Comparison of ENCODE assay signal across 1 cellular context in the genomic region with DNA sequence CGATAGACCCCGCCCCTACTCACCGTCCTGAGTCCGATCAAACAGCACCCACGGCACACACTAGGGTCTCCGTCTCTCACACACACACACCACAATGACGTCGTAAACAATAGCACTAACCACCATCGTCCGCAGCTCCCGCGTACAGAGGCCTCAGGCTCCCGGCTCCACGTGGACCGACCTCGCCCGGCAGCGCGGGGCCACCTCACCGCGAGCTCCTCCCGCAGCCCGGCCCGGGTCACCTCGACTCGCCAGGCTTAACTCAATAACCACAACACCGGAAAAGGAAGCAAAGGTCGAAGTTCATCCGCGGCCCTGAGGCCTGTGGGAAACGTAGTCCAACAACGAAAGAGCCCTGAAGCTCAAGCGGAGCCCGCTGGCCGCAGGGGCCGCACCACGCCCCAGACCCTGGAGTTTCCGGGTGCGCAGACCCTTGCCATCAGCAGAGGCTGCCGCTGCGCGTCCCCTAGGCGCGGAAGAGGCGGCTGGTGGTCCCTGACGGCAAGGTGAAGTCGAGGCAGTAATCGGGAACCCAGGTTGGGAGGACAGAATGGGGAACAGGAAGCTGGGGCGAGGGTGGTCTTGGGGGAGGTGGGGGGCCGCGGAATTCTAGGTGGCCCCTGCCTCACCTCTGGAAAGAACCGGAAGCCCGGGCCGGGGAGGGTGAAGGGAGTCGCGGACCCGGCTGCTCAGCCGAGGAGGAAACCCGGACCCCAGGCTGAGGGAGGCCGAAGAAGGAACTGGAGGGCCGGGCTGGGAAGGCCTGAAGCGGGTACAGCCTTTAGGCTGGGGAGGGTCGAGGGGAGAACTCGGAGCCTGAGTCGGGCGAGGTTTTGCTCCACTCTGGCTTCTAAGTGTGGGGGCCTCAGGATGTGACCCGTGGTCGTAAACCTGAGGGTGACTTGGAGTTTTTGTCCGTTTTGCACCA.
TF ChIP-seq lines count a peak whose summit lies in the region.

A gene (minus strand): TSS at position 273 of the 928 bp plus-strand sequence. CDS start 946 bp downstream, outside the sequence.

TF ChIP-seq in GM12878, 131 proteins besides CTCF, POLR2A, EP300 and RAD21 (continued from another document and continues in another):
- TF ChIP-seq KDM1A (IDR thresholded peaks at IDR 0.05; ENCODE audit: borderline replicate concordance) (no peak), FOS (IDR thresholded peaks at IDR 0.05; ENCODE audit: borderline replicate concordance, extremely low read depth, insufficient read length) (no peak), STAT3 (IDR thresholded peaks at IDR 0.05; ENCODE audit: low read depth, low read length) (no peak), POU2F2 (IDR thresholded peaks at IDR 0.05; ENCODE audit: borderline replicate concordance, low read depth, low read length) (peak; percentile 61; the same call in 2 of the 3 replicates), KLF5 (IDR thresholded peaks at IDR 0.05; ENCODE audit: partially characterized antibody) (peak; percentile 89), BCL11A (IDR thresholded peaks at IDR 0.05; ENCODE audit: low read depth, low read length) (no peak), CBFB (IDR thresholded peaks at IDR 0.05; ENCODE audit: low read depth) (peak; percentile 91), ZZZ3 (IDR thresholded peaks at IDR 0.05; ENCODE audit: control insufficient read depth, insufficient read length, low read depth) (no peak), CEBPB (IDR thresholded peaks at IDR 0.05; ENCODE audit: borderline replicate concordance in 1 of 2, low read depth in 2 of 2, low read length in 2 of 2) (no peak), EZH2 (IDR thresholded peaks at IDR 0.05; ENCODE audit: borderline replicate concordance, control insufficient read depth, low read depth, low read length) (no peak), RAD51 (IDR thresholded peaks at IDR 0.05) (no peak), NFIC (IDR thresholded peaks at IDR 0.05; ENCODE audit: low read depth, low read length) (no peak)
- TF ChIP-seq, protein P1, sequence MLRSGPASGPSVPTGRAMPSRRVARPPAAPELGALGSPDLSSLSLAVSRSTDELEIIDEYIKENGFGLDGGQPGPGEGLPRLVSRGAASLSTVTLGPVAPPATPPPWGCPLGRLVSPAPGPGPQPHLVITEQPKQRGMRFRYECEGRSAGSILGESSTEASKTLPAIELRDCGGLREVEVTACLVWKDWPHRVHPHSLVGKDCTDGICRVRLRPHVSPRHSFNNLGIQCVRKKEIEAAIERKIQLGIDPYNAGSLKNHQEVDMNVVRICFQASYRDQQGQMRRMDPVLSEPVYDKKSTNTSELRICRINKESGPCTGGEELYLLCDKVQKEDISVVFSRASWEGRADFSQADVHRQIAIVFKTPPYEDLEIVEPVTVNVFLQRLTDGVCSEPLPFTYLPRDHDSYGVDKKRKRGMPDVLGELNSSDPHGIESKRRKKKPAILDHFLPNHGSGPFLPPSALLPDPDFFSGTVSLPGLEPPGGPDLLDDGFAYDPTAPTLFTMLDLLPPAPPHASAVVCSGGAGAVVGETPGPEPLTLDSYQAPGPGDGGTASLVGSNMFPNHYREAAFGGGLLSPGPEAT (IDR thresholded peaks at IDR 0.05; ENCODE audit: low read depth) = 0 out of 2 replicates have a peak, but pooled peaks have one; percentile 18
- TF ChIP-seq, protein P2, sequence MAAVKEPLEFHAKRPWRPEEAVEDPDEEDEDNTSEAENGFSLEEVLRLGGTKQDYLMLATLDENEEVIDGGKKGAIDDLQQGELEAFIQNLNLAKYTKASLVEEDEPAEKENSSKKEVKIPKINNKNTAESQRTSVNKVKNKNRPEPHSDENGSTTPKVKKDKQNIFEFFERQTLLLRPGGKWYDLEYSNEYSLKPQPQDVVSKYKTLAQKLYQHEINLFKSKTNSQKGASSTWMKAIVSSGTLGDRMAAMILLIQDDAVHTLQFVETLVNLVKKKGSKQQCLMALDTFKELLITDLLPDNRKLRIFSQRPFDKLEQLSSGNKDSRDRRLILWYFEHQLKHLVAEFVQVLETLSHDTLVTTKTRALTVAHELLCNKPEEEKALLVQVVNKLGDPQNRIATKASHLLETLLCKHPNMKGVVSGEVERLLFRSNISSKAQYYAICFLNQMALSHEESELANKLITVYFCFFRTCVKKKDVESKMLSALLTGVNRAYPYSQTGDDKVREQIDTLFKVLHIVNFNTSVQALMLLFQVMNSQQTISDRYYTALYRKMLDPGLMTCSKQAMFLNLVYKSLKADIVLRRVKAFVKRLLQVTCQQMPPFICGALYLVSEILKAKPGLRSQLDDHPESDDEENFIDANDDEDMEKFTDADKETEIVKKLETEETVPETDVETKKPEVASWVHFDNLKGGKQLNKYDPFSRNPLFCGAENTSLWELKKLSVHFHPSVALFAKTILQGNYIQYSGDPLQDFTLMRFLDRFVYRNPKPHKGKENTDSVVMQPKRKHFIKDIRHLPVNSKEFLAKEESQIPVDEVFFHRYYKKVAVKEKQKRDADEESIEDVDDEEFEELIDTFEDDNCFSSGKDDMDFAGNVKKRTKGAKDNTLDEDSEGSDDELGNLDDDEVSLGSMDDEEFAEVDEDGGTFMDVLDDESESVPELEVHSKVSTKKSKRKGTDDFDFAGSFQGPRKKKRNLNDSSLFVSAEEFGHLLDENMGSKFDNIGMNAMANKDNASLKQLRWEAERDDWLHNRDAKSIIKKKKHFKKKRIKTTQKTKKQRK (IDR thresholded peaks at IDR 0.05; ENCODE audit: low read depth, low read length) = no peak
- TF ChIP-seq, protein P3, sequence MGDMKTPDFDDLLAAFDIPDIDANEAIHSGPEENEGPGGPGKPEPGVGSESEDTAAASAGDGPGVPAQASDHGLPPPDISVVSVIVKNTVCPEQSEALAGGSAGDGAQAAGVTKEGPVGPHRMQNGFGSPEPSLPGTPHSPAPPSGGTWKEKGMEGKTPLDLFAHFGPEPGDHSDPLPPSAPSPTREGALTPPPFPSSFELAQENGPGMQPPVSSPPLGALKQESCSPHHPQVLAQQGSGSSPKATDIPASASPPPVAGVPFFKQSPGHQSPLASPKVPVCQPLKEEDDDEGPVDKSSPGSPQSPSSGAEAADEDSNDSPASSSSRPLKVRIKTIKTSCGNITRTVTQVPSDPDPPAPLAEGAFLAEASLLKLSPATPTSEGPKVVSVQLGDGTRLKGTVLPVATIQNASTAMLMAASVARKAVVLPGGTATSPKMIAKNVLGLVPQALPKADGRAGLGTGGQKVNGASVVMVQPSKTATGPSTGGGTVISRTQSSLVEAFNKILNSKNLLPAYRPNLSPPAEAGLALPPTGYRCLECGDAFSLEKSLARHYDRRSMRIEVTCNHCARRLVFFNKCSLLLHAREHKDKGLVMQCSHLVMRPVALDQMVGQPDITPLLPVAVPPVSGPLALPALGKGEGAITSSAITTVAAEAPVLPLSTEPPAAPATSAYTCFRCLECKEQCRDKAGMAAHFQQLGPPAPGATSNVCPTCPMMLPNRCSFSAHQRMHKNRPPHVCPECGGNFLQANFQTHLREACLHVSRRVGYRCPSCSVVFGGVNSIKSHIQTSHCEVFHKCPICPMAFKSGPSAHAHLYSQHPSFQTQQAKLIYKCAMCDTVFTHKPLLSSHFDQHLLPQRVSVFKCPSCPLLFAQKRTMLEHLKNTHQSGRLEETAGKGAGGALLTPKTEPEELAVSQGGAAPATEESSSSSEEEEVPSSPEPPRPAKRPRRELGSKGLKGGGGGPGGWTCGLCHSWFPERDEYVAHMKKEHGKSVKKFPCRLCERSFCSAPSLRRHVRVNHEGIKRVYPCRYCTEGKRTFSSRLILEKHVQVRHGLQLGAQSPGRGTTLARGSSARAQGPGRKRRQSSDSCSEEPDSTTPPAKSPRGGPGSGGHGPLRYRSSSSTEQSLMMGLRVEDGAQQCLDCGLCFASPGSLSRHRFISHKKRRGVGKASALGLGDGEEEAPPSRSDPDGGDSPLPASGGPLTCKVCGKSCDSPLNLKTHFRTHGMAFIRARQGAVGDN (IDR thresholded peaks at IDR 0.05) = peak; percentile 75
- TF ChIP-seq, protein P4, sequence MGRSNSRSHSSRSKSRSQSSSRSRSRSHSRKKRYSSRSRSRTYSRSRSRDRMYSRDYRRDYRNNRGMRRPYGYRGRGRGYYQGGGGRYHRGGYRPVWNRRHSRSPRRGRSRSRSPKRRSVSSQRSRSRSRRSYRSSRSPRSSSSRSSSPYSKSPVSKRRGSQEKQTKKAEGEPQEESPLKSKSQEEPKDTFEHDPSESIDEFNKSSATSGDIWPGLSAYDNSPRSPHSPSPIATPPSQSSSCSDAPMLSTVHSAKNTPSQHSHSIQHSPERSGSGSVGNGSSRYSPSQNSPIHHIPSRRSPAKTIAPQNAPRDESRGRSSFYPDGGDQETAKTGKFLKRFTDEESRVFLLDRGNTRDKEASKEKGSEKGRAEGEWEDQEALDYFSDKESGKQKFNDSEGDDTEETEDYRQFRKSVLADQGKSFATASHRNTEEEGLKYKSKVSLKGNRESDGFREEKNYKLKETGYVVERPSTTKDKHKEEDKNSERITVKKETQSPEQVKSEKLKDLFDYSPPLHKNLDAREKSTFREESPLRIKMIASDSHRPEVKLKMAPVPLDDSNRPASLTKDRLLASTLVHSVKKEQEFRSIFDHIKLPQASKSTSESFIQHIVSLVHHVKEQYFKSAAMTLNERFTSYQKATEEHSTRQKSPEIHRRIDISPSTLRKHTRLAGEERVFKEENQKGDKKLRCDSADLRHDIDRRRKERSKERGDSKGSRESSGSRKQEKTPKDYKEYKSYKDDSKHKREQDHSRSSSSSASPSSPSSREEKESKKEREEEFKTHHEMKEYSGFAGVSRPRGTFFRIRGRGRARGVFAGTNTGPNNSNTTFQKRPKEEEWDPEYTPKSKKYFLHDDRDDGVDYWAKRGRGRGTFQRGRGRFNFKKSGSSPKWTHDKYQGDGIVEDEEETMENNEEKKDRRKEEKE (IDR thresholded peaks at IDR 0.05) = no peak
- TF ChIP-seq, protein P5, sequence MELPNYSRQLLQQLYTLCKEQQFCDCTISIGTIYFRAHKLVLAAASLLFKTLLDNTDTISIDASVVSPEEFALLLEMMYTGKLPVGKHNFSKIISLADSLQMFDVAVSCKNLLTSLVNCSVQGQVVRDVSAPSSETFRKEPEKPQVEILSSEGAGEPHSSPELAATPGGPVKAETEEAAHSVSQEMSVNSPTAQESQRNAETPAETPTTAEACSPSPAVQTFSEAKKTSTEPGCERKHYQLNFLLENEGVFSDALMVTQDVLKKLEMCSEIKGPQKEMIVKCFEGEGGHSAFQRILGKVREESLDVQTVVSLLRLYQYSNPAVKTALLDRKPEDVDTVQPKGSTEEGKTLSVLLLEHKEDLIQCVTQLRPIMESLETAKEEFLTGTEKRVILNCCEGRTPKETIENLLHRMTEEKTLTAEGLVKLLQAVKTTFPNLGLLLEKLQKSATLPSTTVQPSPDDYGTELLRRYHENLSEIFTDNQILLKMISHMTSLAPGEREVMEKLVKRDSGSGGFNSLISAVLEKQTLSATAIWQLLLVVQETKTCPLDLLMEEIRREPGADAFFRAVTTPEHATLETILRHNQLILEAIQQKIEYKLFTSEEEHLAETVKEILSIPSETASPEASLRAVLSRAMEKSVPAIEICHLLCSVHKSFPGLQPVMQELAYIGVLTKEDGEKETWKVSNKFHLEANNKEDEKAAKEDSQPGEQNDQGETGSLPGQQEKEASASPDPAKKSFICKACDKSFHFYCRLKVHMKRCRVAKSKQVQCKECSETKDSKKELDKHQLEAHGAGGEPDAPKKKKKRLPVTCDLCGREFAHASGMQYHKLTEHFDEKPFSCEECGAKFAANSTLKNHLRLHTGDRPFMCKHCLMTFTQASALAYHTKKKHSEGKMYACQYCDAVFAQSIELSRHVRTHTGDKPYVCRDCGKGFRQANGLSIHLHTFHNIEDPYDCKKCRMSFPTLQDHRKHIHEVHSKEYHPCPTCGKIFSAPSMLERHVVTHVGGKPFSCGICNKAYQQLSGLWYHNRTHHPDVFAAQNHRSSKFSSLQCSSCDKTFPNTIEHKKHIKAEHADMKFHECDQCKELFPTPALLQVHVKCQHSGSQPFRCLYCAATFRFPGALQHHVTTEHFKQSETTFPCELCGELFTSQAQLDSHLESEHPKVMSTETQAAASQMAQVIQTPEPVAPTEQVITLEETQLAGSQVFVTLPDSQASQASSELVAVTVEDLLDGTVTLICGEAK (IDR thresholded peaks at IDR 0.05; ENCODE audit: borderline replicate concordance) = peak; percentile 94
- TF ChIP-seq, protein P6, sequence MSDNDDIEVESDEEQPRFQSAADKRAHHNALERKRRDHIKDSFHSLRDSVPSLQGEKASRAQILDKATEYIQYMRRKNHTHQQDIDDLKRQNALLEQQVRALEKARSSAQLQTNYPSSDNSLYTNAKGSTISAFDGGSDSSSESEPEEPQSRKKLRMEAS (IDR thresholded peaks at IDR 0.05; ENCODE audit: low read depth, low read length) = peak; percentile 95
- TF ChIP-seq, protein P7, sequence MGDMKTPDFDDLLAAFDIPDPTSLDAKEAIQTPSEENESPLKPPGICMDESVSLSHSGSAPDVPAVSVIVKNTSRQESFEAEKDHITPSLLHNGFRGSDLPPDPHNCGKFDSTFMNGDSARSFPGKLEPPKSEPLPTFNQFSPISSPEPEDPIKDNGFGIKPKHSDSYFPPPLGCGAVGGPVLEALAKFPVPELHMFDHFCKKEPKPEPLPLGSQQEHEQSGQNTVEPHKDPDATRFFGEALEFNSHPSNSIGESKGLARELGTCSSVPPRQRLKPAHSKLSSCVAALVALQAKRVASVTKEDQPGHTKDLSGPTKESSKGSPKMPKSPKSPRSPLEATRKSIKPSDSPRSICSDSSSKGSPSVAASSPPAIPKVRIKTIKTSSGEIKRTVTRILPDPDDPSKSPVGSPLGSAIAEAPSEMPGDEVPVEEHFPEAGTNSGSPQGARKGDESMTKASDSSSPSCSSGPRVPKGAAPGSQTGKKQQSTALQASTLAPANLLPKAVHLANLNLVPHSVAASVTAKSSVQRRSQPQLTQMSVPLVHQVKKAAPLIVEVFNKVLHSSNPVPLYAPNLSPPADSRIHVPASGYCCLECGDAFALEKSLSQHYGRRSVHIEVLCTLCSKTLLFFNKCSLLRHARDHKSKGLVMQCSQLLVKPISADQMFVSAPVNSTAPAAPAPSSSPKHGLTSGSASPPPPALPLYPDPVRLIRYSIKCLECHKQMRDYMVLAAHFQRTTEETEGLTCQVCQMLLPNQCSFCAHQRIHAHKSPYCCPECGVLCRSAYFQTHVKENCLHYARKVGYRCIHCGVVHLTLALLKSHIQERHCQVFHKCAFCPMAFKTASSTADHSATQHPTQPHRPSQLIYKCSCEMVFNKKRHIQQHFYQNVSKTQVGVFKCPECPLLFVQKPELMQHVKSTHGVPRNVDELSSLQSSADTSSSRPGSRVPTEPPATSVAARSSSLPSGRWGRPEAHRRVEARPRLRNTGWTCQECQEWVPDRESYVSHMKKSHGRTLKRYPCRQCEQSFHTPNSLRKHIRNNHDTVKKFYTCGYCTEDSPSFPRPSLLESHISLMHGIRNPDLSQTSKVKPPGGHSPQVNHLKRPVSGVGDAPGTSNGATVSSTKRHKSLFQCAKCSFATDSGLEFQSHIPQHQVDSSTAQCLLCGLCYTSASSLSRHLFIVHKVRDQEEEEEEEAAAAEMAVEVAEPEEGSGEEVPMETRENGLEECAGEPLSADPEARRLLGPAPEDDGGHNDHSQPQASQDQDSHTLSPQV (IDR thresholded peaks at IDR 0.05) = no peak
